Comparison of ENCODE assay signal across 9 cellular contexts in the genomic region with DNA sequence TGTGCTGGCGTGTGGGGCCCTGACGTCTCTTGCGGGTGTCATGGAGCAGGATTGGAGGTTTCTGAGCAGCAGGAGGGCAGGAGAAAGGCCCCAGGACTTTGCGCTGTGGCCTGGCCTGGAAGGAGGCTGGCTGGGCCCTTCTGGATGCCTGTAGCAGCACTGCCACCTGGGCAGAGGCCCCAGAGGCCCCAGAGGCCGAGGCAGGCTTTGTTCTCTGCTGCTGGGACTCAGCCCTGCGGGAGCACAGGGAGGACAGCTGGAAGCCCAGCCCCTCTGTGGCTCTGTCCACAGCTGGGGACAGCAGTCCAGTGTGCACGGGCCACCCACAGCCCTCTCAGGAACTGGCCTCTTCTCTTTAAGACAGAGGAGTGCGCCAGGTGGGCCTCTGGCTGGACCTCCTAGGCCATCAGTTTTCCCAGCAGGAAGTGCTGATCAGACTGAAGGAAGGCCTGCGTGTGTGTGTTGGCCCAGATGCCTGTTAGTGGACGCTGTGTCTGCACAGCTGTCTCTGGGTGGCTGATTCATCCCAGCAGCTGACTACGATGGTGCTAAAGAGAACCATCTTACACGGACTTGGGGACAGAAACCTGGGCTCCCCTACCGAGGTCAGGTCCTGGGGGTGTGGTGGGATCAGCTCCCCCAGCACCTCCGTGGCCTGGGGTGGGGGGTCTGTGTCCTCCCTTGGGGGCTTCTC. TPM values are rescaled to one million over a fixed set of nuclear protein-coding genes. Genes with fewer than 3 reads are reported as not detected.
DNase-seq lines count a peak whose midpoint lies in the region; ATAC-seq, FAIRE-seq and TF ChIP-seq lines count a peak whose summit lies in the region.
"Had no signal": no experiment of that assay in that cellular context is flagged by ENCODE, and none has a peak within 500 bp of the region (broad histone marks: within the 10 kb centered on the region; RNA-seq: fewer than 3 reads in every experiment).

No MANE protein-coding gene starts in this region.

- peak overlapping the region; percentile 5 for H3K9ac ChIP-seq in endothelial cell of umbilical vein (replicated peaks; ENCODE audit: extremely low read depth, insufficient read depth, low read length)
- peak overlapping the region; percentile 53 for H3K9ac ChIP-seq in neuronal stem cell (ENCODE audit: low read depth, low read length, poor library complexity)

- peaks cover 60% of the 10 kb centered on the region for H3K4me1 ChIP-seq in CD8-positive, alpha-beta memory T cell (ENCODE audit: insufficient read depth, low read length)
- peaks cover 27% of the 10 kb centered on the region for H3K4me1 ChIP-seq in endothelial cell of umbilical vein (ENCODE audit: control insufficient read depth, extremely low read depth, insufficient read depth, low read length)
- peaks cover 29 to 30% of the 10 kb centered on the region in 2 donors for H3K4me1 ChIP-seq in neuronal stem cell (ENCODE audit: control insufficient read depth in 2 of 2, insufficient read depth in 1 of 2, low read depth in 1 of 2, low read length in 2 of 2)

- TF ChIP-seq POLR2A in endothelial cell of umbilical vein (IDR thresholded peaks at IDR 0.05; ENCODE audit: low read depth, low read length): no peak

- intact Hi-C loops in endothelial cell of umbilical vein (cut with micrococcal nuclease): no loop called here

- H3K4me3 ChIP-seq in CD8-positive, alpha-beta memory T cell (ENCODE audit: low read length): no peak overlapping the region
- H3K4me3 ChIP-seq in endothelial cell of umbilical vein (replicated peaks in 1 of 3; ENCODE audit: insufficient read depth in 1 of 3, low read depth in 1 of 3, low read length in 3 of 3) (no peak overlapping the region), neuronal stem cell (ENCODE audit: low read length in 2 of 2) (no peak overlapping the region)

- peaks cover 46 to 69% (median 63%) of the 10 kb centered on the region in 3 donors for H3K4me1 Mint-ChIP-seq in CD8-positive, alpha-beta memory T cell

- H4K91ac ChIP-seq in neuronal stem cell (ENCODE audit: low read depth, low read length, poor library complexity): no peak overlapping the region

- WGBS in neuronal stem cell (ENCODE audit: extremely low coverage in 2 of 2, insufficient read length in 2 of 2, insufficient replicate concordance in 1 of 2), 2 donors: no CpG with 5 or more reads among the region's 14 CpGs

- H3K27ac ChIP-seq in CD8-positive, alpha-beta memory T cell (ENCODE audit: low read depth, low read length): peak overlapping the region; percentile 2
- H3K27ac ChIP-seq in endothelial cell of umbilical vein (ENCODE audit: insufficient read depth, low read depth, low read length) (peak overlapping the region; percentile 73), neuronal stem cell (replicated peaks; ENCODE audit: low read length) (no peak overlapping the region)

- H3K23ac ChIP-seq in neuronal stem cell (ENCODE audit: low read depth, low read length, poor library complexity): no peak overlapping the region

- CTCF ChIA-PET in CD8-positive, alpha-beta memory T cell (lab: Charles Lee): interaction anchor here (1.4 kb wide), 1 partner anchor 85 kb away, joined by 4 read pairs; no protein-coding TSS in a partner anchor
- CTCF ChIA-PET in endothelial cell of umbilical vein (lab: Charles Lee): interaction anchor here (1.1 to 1.3 kb wide), 3 partner anchors 9 to 48 kb away, joined by 3 to 6 read pairs (median 5); no protein-coding TSS in a partner anchor

- no TSS peak for BruUV-seq in endothelial cell of umbilical vein (replicated peaks; lab: Mats Ljungman, UMichigan)

- H3K27me3 Mint-ChIP-seq in CD8-positive, alpha-beta memory T cell: no peaks in the 10 kb centered on the region

- peaks cover 48% of the 10 kb centered on the region for H3K79me2 ChIP-seq in endothelial cell of umbilical vein (ENCODE audit: control insufficient read depth, insufficient read depth, low read length)

- no peak for DNase-seq in CD8-positive, alpha-beta memory T cell
- peak; percentile 58 for DNase-seq in NCI-H345 treated with DMSO at 0.1 percent for 48 hours (lab: John Stamatoyannopoulos, UW; ENCODE audit: unreplicated experiment)
- peak; percentile 87 for DNase-seq in endothelial cell of umbilical vein (ENCODE audit: low read depth, low spot score)
- DNase-seq in neuronal stem cell (ENCODE audit: low spot score): no peak
- DNase-seq in NCI-H748 (lab: John Stamatoyannopoulos, UW; ENCODE audit: unreplicated experiment): no peak

- peaks cover 0 to 22% (median 3%) of the 10 kb centered on the region in 3 donors for H3K36me3 Mint-ChIP-seq in CD8-positive, alpha-beta memory T cell

- dilution Hi-C loops in endothelial cell of umbilical vein (cut with MboI; ENCODE audit: extremely low pct_ligation_motif_present, low sequenced_read_pairs): no loop called here

- H2BK12ac ChIP-seq in neuronal stem cell (ENCODE audit: low read length): no peak overlapping the region

- H2BK5ac ChIP-seq in neuronal stem cell (ENCODE audit: low read length): peak overlapping the region; percentile 18

- POLR2A ChIA-PET in CD8-positive, alpha-beta memory T cell (lab: Charles Lee): no interaction called here
- POLR2A ChIA-PET in endothelial cell of umbilical vein (lab: Charles Lee): no interaction called here

- H2AFZ ChIP-seq in endothelial cell of umbilical vein (ENCODE audit: low read depth, low read length) (no peak overlapping the region), neuronal stem cell (ENCODE audit: low read length) (no peak overlapping the region)

- TF ChIP-seq CTCF in endothelial cell of umbilical vein (IDR thresholded peaks at IDR 0.05; ENCODE audit: extremely low read depth in 1 of 2, insufficient read depth in 1 of 2, low read depth in 1 of 2, low read length in 2 of 2): no peak

- H4K8ac ChIP-seq in neuronal stem cell (ENCODE audit: low read depth, low read length): no peak overlapping the region

- no peak for ATAC-seq in HG02981 (IDR thresholded peaks at IDR 0.05; ENCODE audit: unreplicated experiment)
- no peak for ATAC-seq in GM18861 (IDR thresholded peaks at IDR 0.05; ENCODE audit: unreplicated experiment)
- ATAC-seq in GM21619 (IDR thresholded peaks at IDR 0.05; ENCODE audit: unreplicated experiment): no peak

- peak; percentile 94 for FAIRE-seq in endothelial cell of umbilical vein (lab: Jason Lieb, UNC)
- FAIRE-seq: TTC549 had no signal

- no peaks in the 10 kb centered on the region for H3K27me3 ChIP-seq in CD8-positive, alpha-beta memory T cell (ENCODE audit: insufficient read depth, low read length, poor library complexity, severe bottlenecking)
- H3K27me3 ChIP-seq in endothelial cell of umbilical vein (ENCODE audit: control insufficient read depth in 2 of 2, insufficient read depth in 2 of 2, low read length in 2 of 2): no peaks in the 10 kb centered on the region
- no peaks in the 10 kb centered on the region for H3K27me3 ChIP-seq in neuronal stem cell (ENCODE audit: control insufficient read depth in 3 of 3, insufficient read depth in 3 of 3, low read depth in 1 of 3, low read length in 3 of 3)

- H3K9me3 ChIP-seq in CD8-positive, alpha-beta memory T cell (ENCODE audit: low read length): no peaks in the 10 kb centered on the region
- H3K9me3 ChIP-seq in endothelial cell of umbilical vein (replicated peaks; ENCODE audit: control insufficient read depth, insufficient read depth, low read length) (no peaks in the 10 kb centered on the region), neuronal stem cell (replicated peaks in 1 of 2; ENCODE audit: control insufficient read depth in 2 of 2, insufficient read depth in 1 of 2, low read depth in 1 of 2, low read length in 2 of 2) (no peaks in the 10 kb centered on the region)

- H2AK5ac ChIP-seq in neuronal stem cell (ENCODE audit: low read depth, low read length): peak overlapping the region; percentile 11

- H3K27ac Mint-ChIP-seq in CD8-positive, alpha-beta memory T cell: peak overlapping the region in 7 of 8 donors; percentile 36 to 93 (median 88)

- H3K9me1 ChIP-seq in endothelial cell of umbilical vein (replicated peaks; ENCODE audit: control insufficient read depth, extremely low read depth, insufficient read depth, low read length): no peaks in the 10 kb centered on the region

- peaks cover 12% of the 10 kb centered on the region for H3K36me3 ChIP-seq in CD8-positive, alpha-beta memory T cell (ENCODE audit: insufficient read depth, low read length)
- H3K36me3 ChIP-seq in endothelial cell of umbilical vein (ENCODE audit: control insufficient read depth in 2 of 2, extremely low read depth in 1 of 2, insufficient read depth in 2 of 2, low read length in 2 of 2) (peaks cover 3 to 6% of the 10 kb centered on the region in 2 experiments), neuronal stem cell (replicated peaks in 1 of 2; ENCODE audit: control insufficient read depth in 2 of 2, insufficient read depth in 2 of 2, low read length in 2 of 2) (peaks cover 12 to 32% of the 10 kb centered on the region in 2 donors)

- no peak overlapping the region for H3K14ac ChIP-seq in neuronal stem cell (ENCODE audit: low read length)

- H3K4ac ChIP-seq in neuronal stem cell (ENCODE audit: low read length): no peak overlapping the region

- H3K4me2 ChIP-seq in endothelial cell of umbilical vein (ENCODE audit: insufficient read depth, low read length) (no peak overlapping the region), neuronal stem cell (ENCODE audit: insufficient read depth, low read length, poor library complexity, severe bottlenecking) (no peak overlapping the region)

- H3K9me3 Mint-ChIP-seq in CD8-positive, alpha-beta memory T cell: no peaks in the 10 kb centered on the region

- H4K20me1 ChIP-seq in endothelial cell of umbilical vein (replicated peaks; ENCODE audit: control insufficient read depth, extremely low read depth, insufficient read depth, low read length): no peaks in the 10 kb centered on the region

- no peak overlapping the region for H2BK15ac ChIP-seq in neuronal stem cell (ENCODE audit: low read length)

- peaks cover 8% of the 10 kb centered on the region for H3K79me1 ChIP-seq in neuronal stem cell (ENCODE audit: low read depth, low read length)

- H3K18ac ChIP-seq in neuronal stem cell (ENCODE audit: low read length): peak overlapping the region; percentile 55

- no peak overlapping the region for H2BK120ac ChIP-seq in neuronal stem cell (ENCODE audit: low read depth, low read length)

- peak overlapping the region in 1 of 7 donors; percentile 70 for H3K4me3 Mint-ChIP-seq in CD8-positive, alpha-beta memory T cell

RNA-seq across cellular contexts. Expression of a gene that starts 26.8 kb away (rescaled TPM):
- total RNA-seq in CD8-positive, alpha-beta memory T cell: not detected
- polyA plus RNA-seq in CD8-positive, alpha-beta memory T cell: not detected
- total RNA-seq in endothelial cell of umbilical vein: 0.23 and 0.80 TPM in 2 replicates
- polyA plus RNA-seq in endothelial cell of umbilical vein: 0.15 and 0.22 TPM in 2 replicates
- polyA plus RNA-seq in endothelial cell of umbilical vein (2011; cell fraction: cytosol; rRNA removed): 0.22 and 0.25 TPM in 2 replicates
- polyA plus RNA-seq in endothelial cell of umbilical vein (2011; cell fraction: nucleus; rRNA removed): 0.84 and 1.1 TPM in 2 replicates
- polyA plus RNA-seq in endothelial cell of umbilical vein (2012): 0.10 and 0.19 TPM in 2 replicates
- polyA minus RNA-seq in endothelial cell of umbilical vein: 0.34 TPM in 2 replicates
- not detected for polyA minus RNA-seq in endothelial cell of umbilical vein (2011; cell fraction: cytosol; rRNA and poly(A)+ RNA removed)
- 0.19 TPM in 2 replicates for polyA minus RNA-seq in endothelial cell of umbilical vein (2011; cell fraction: nucleus; rRNA and poly(A)+ RNA removed)
- 0.01 TPM for polyA plus RNA-seq in neuronal stem cell (2013, experiment 1 of 2)
- 0.01 TPM for polyA plus RNA-seq in neuronal stem cell (2013, experiment 2 of 2)

Comparison
In these comparisons a context has a peak if more than half of its experiments do, and no peak if none do; other contexts are left out.
1. DNase-seq: peak in NCI-H345 treated with DMSO at 0.1 percent for 48 hours (single experiment) and endothelial cell of umbilical vein (single experiment); none in CD8-positive, alpha-beta memory T cell (0 of 5), neuronal stem cell (single experiment) and NCI-H748 (single experiment).